Comparison of ENCODE assay signal across 8 cellular contexts in the genomic region with DNA sequence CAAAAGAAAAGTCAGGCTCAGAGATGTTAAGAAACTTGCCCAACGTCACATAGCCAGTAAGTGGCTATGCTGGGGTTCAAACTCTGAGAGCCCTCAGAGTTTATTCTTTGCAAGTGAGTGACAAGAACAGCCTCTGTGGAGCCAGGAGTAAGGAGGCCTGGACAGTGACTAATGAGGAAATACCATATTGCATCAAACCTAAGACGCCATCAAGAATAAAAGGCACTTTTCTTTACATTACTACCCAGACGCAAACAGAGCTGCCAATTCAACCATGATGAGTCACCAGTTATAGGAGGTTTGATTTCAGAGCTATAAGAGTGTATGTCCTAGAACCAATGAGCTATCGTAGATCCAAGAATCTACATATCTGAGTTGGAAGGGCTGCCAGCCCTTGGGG. TPM values are rescaled to one million over a fixed set of nuclear protein-coding genes. Genes with fewer than 3 reads are reported as not detected.
DNase-seq lines count a peak whose midpoint lies in the region; ATAC-seq and TF ChIP-seq lines count a peak whose summit lies in the region.

No MANE protein-coding gene starts in this region.

- no peak for TF ChIP-seq CTCF in glutamatergic neuron (IDR thresholded peaks at IDR 0.05; ENCODE audit: partially characterized antibody, unreplicated experiment)

- no peak overlapping the region for H3K27ac Mint-ChIP-seq in glutamatergic neuron (ENCODE audit: unreplicated experiment)

- H3K4me2 ChIP-seq in skeletal muscle satellite cell (ENCODE audit: low read length): peak overlapping the region; percentile 45

- H3K36me3 ChIP-seq in skeletal muscle satellite cell (ENCODE audit: insufficient read depth, low read length): peaks cover 76% of the 10 kb centered on the region

- H3K9me3 Mint-ChIP-seq in glutamatergic neuron (ENCODE audit: unreplicated experiment): peaks cover 2% of the 10 kb centered on the region

- no peaks in the 10 kb centered on the region for H3K27me3 ChIP-seq in skeletal muscle satellite cell (ENCODE audit: control insufficient read depth, insufficient read depth, low read length)

- H3K4me1 Mint-ChIP-seq in glutamatergic neuron (ENCODE audit: low read depth, unreplicated experiment): peaks cover 16% of the 10 kb centered on the region

- peaks cover 64% of the 10 kb centered on the region for H3K4me1 ChIP-seq in skeletal muscle satellite cell (ENCODE audit: control insufficient read depth, insufficient read depth, low read length)

- H3K27me3 Mint-ChIP-seq in glutamatergic neuron (ENCODE audit: unreplicated experiment): peaks cover 13% of the 10 kb centered on the region

- H3K9ac ChIP-seq in skeletal muscle satellite cell (ENCODE audit: low read depth, low read length): peak overlapping the region; percentile 6

- no peaks in the 10 kb centered on the region for H3K36me3 Mint-ChIP-seq in glutamatergic neuron (ENCODE audit: unreplicated experiment)

- ATAC-seq in esophagus mucosa: peak; percentile 44
- no peak for ATAC-seq in HG02970 (IDR thresholded peaks at IDR 0.05; ENCODE audit: low FRiP score, unreplicated experiment)

- H3K9me3 ChIP-seq in skeletal muscle satellite cell (replicated peaks; ENCODE audit: low read length): no peaks in the 10 kb centered on the region

- no peak overlapping the region for H3K4me3 Mint-ChIP-seq in glutamatergic neuron (ENCODE audit: unreplicated experiment)

- DNase-seq in HCEC 1CT (peak; percentile 87), SK-MEL-5 (ENCODE audit: low read depth, low spot score) (peak; percentile 97), glutamatergic neuron (no peak), RKO (ENCODE audit: low spot score) (no peak), NCI-H2081 (lab: John Stamatoyannopoulos, UW) (no peak)

- in situ Hi-C loops in SK-MEL-5 (cut with HindIII; ENCODE audit: low pct_unique_long_range_greater_than_20kb, low sequenced_read_pairs): no loop called here

- H3K4me3 ChIP-seq in skeletal muscle satellite cell (ENCODE audit: low read length): no peak overlapping the region

RNA-seq across cellular contexts. Expression of a gene that starts 9.4 kb away (rescaled TPM):
- total RNA-seq in SK-MEL-5 (2014; rRNA removed; shearing (Covaris generic)): 82.4 and 98.0 TPM in 2 replicates
- 164 and 178 TPM in 2 replicates for polyA plus RNA-seq in SK-MEL-5 (2015; cell fraction: cytosol; rRNA removed)
- polyA plus RNA-seq in SK-MEL-5 (2015; cell fraction: nucleus; rRNA removed): 45.9 and 50.5 TPM in 2 replicates
- total RNA-seq in esophagus mucosa (99.3 TPM), glutamatergic neuron (ENCODE audit: unreplicated experiment) (7.4 TPM)
- 173 and 205 TPM in 2 replicates for total RNA-seq in skeletal muscle satellite cell (2012; rRNA removed)

RNA-seq across cellular contexts. Expression of a gene that starts 22.0 kb away (rescaled TPM):
- total RNA-seq in SK-MEL-5 (2014; rRNA removed; shearing (Covaris generic)): not detected in 2 replicates
- polyA plus RNA-seq in SK-MEL-5 (2015; cell fraction: cytosol; rRNA removed): 0.17 TPM in 1 of 2 replicates, not detected in the other
- not detected in 2 replicates for polyA plus RNA-seq in SK-MEL-5 (2015; cell fraction: nucleus; rRNA removed)
- total RNA-seq in esophagus mucosa: 21.1 TPM
- not detected in 2 replicates for total RNA-seq in skeletal muscle satellite cell (2012; rRNA removed)
- not detected for total RNA-seq in glutamatergic neuron (ENCODE audit: unreplicated experiment)

RNA-seq across cellular contexts. Expression of a gene that starts 42.9 kb away (rescaled TPM):
- not detected in 2 replicates for total RNA-seq in SK-MEL-5 (2014; rRNA removed; shearing (Covaris generic))
- polyA plus RNA-seq in SK-MEL-5 (2015; cell fraction: cytosol; rRNA removed): 0.56 TPM in 1 of 2 replicates, not detected in the other
- polyA plus RNA-seq in SK-MEL-5 (2015; cell fraction: nucleus; rRNA removed): 0.08 TPM in 1 of 2 replicates, not detected in the other
- total RNA-seq in esophagus mucosa: 142 TPM
- total RNA-seq in skeletal muscle satellite cell (2012; rRNA removed): 0.87 and 1.3 TPM in 2 replicates
- total RNA-seq in glutamatergic neuron (ENCODE audit: unreplicated experiment): 0.74 TPM

RNA-seq across cellular contexts. Expression of a gene that starts 51.5 kb away (rescaled TPM):
- 127 and 128 TPM in 2 replicates for total RNA-seq in SK-MEL-5 (2014; rRNA removed; shearing (Covaris generic))
- 311 and 316 TPM in 2 replicates for polyA plus RNA-seq in SK-MEL-5 (2015; cell fraction: cytosol; rRNA removed)
- 324 and 339 TPM in 2 replicates for polyA plus RNA-seq in SK-MEL-5 (2015; cell fraction: nucleus; rRNA removed)
- 84.2 TPM for total RNA-seq in esophagus mucosa
- total RNA-seq in skeletal muscle satellite cell (2012; rRNA removed): 75.8 and 97.8 TPM in 2 replicates
- total RNA-seq in glutamatergic neuron (ENCODE audit: unreplicated experiment): not detected

Comparison
In these comparisons a context has a peak if more than half of its experiments do, and no peak if none do; other contexts are left out.
1. DNase-seq: peak in HCEC 1CT (single experiment) and SK-MEL-5 (single experiment); none in glutamatergic neuron (single experiment), RKO (single experiment) and NCI-H2081 (0 of 2).
2. RNA of a gene that starts 22.0 kb away (total RNA-seq): 21.1 TPM in esophagus mucosa (single experiment); not detected in glutamatergic neuron (single experiment) and not detected in SK-MEL-5; every median in the first group is over 10 times any median in the second.
3. RNA of a gene that starts 42.9 kb away (total RNA-seq): 142 TPM in esophagus mucosa (single experiment); 0.74 TPM in glutamatergic neuron (single experiment) and not detected in SK-MEL-5; every median in the first group is over 10 times any median in the second.